In genomic region chrX:80471582-80471981, GRCh38 we compare ENCODE assay signal across 11 cellular contexts. TPM values are rescaled to one million over a fixed set of nuclear protein-coding genes. Genes with fewer than 3 reads are reported as not detected.
"Had no signal": no experiment of that assay in that cellular context is flagged by ENCODE, and none has a peak within 500 bp of the region (broad histone marks: within the 10 kb centered on the region; RNA-seq: fewer than 3 reads in every experiment).

No MANE protein-coding gene starts in this region.

- ATAC-seq: GM23338, HCT116 had no signal

- H3K4me3 Mint-ChIP-seq: GM23338, H9, HFFc6 had no signal

- DNase-seq: GM23248, GOT3, H7, H9, HCEC 1CT, HFFc6 had no signal

- FAIRE-seq: H1, H54 had no signal

- H3K4me3 ChIP-seq: GM23248, GM23338, HAP-1 had no signal

- H3K4me2 ChIP-seq: GM23338 had no signal

- H3K9me3 ChIP-seq: HAP-1 had no signal

- H3K4me1 Mint-ChIP-seq: GM23338, H9 had no signal

- H3K27ac Mint-ChIP-seq: GM23338, H9, HFFc6 had no signal

- H3K27ac ChIP-seq: GM23248 had no signal

- H3K4me1 ChIP-seq: HAP-1 had no signal

- H3K9ac ChIP-seq: GM23248 had no signal

- H3K36me3 ChIP-seq: HAP-1 had no signal

RNA-seq across cellular contexts. Expression of gene TENT5D, which starts 51.3 kb away (rescaled TPM):
- total RNA-seq: GM23248, H1, H7, H9, HFFc6 had no signal
- polyA plus RNA-seq: GM23248, GM23338, H1 had no signal
